9 cellular contexts compared by ENCODE assay signal in genomic region chr20:3658708-3659491, GRCh38. TPM values are rescaled to one million over a fixed set of nuclear protein-coding genes. Genes with fewer than 3 reads are reported as not detected.
DNase-seq lines count a peak whose midpoint lies in the region; ATAC-seq and TF ChIP-seq lines count a peak whose summit lies in the region.
"Had no signal": no experiment of that assay in that cellular context is flagged by ENCODE, and none has a peak within 500 bp of the region (broad histone marks: within the 10 kb centered on the region; RNA-seq: fewer than 3 reads in every experiment).

No MANE protein-coding gene starts in this region.

- no peak overlapping the region for H3K27ac ChIP-seq in upper lobe of right lung

- H3K4me3 ChIP-seq in upper lobe of right lung: no peak overlapping the region

- H3K9me3 Mint-ChIP-seq in activated T-helper 1 cell treated with anti-CD3 and anti-CD28 coated beads, Interleukin-12 subunit alpha, Interleukin-12 subunit beta, Interleukin-2, Interleukin-4 antibody, amounts not matched to agents 30 ng/mL and 10 ng/mL and 1 ng/mL, durations not matched to agents 14 hours and 24 hours and 36 hours: no peaks in the 10 kb centered on the region

- no peak for TF ChIP-seq CTCF in GM10266 (IDR thresholded peaks at IDR 0.05; ENCODE audit: control insufficient read depth, insufficient read depth, low read depth, missing control alignments)
- no peak for TF ChIP-seq CTCF in upper lobe of right lung (IDR thresholded peaks at IDR 0.05)

- no peaks in the 10 kb centered on the region for H3K36me3 ChIP-seq in upper lobe of right lung

- peaks cover 41% of the 10 kb centered on the region for H3K27me3 ChIP-seq in upper lobe of right lung

- H3K4me3 Mint-ChIP-seq in activated T-helper 1 cell treated with anti-CD3 and anti-CD28 coated beads, Interleukin-12 subunit alpha, Interleukin-12 subunit beta, Interleukin-2, Interleukin-4 antibody, amounts not matched to agents 30 ng/mL and 10 ng/mL and 1 ng/mL, durations not matched to agents 14 hours and 24 hours and 36 hours: peak overlapping the region; percentile 21

- no peaks in the 10 kb centered on the region for H3K9me3 ChIP-seq in upper lobe of right lung

- H3K27ac Mint-ChIP-seq in activated T-helper 1 cell treated with anti-CD3 and anti-CD28 coated beads, Interleukin-12 subunit alpha, Interleukin-12 subunit beta, Interleukin-2, Interleukin-4 antibody, amounts not matched to agents 30 ng/mL and 10 ng/mL and 1 ng/mL, durations not matched to agents 14 hours and 24 hours and 36 hours: no peak overlapping the region

- no peaks in the 10 kb centered on the region for H3K4me1 ChIP-seq in upper lobe of right lung

- H3K36me3 Mint-ChIP-seq in activated T-helper 1 cell treated with anti-CD3 and anti-CD28 coated beads, Interleukin-12 subunit alpha, Interleukin-12 subunit beta, Interleukin-2, Interleukin-4 antibody, amounts not matched to agents 30 ng/mL and 10 ng/mL and 1 ng/mL, durations not matched to agents 14 hours and 24 hours and 36 hours (ENCODE audit: low read depth): no peaks in the 10 kb centered on the region

- DNase-seq in GM10266 (ENCODE audit: extremely low spot score) (peak; percentile 88), NCI-H1930 (lab: John Stamatoyannopoulos, UW) (no peak), upper lobe of right lung (no peak), NCI-H187 (lab: John Stamatoyannopoulos, UW) (no peak)
- DNase-seq in activated T-helper 1 cell treated with anti-CD3 and anti-CD28 coated beads, Interleukin-12 subunit alpha, Interleukin-12 subunit beta, Interleukin-2, Interleukin-4 antibody, amounts not matched to agents 30 ng/mL and 10 ng/mL and 1 ng/mL, durations not matched to agents 14 hours and 24 hours and 36 hours (ENCODE audit: low spot score): no peak
- no peak for DNase-seq in activated naive CD4-positive, alpha-beta T cell treated with Interleukin-2 at 50 U/mL for 16 hours

- intact Hi-C loops in activated T-helper 1 cell treated with anti-CD3 and anti-CD28 coated beads, Interleukin-12 subunit alpha, Interleukin-12 subunit beta, Interleukin-2, Interleukin-4 antibody, amounts not matched to agents 30 ng/mL and 10 ng/mL and 1 ng/mL, durations not matched to agents 14 hours and 24 hours and 36 hours (cut with micrococcal nuclease): no loop called here
- intact Hi-C loops in upper lobe of right lung (cut with DNase I): no loop called here

- H3K4me1 Mint-ChIP-seq in activated T-helper 1 cell treated with anti-CD3 and anti-CD28 coated beads, Interleukin-12 subunit alpha, Interleukin-12 subunit beta, Interleukin-2, Interleukin-4 antibody, amounts not matched to agents 30 ng/mL and 10 ng/mL and 1 ng/mL, durations not matched to agents 14 hours and 24 hours and 36 hours (ENCODE audit: low read depth): peaks cover 13% of the 10 kb centered on the region

- H3K27me3 Mint-ChIP-seq in activated T-helper 1 cell treated with anti-CD3 and anti-CD28 coated beads, Interleukin-12 subunit alpha, Interleukin-12 subunit beta, Interleukin-2, Interleukin-4 antibody, amounts not matched to agents 30 ng/mL and 10 ng/mL and 1 ng/mL, durations not matched to agents 14 hours and 24 hours and 36 hours (ENCODE audit: insufficient read depth): peaks cover 37% of the 10 kb centered on the region

- peak; percentile 93 for ATAC-seq in GM19455 (IDR thresholded peaks at IDR 0.05; ENCODE audit: unreplicated experiment)
- ATAC-seq in HG03354 (IDR thresholded peaks at IDR 0.05; ENCODE audit: poor library complexity, severe bottlenecking, unreplicated experiment): peak; percentile 92
- no peak for ATAC-seq in upper lobe of right lung

RNA-seq across cellular contexts. Expression of gene GFRA4, which starts 4.3 kb away (rescaled TPM):
- total RNA-seq in activated T-helper 1 cell treated with anti-CD3 and anti-CD28 coated beads, Interleukin-12 subunit alpha, Interleukin-12 subunit beta, Interleukin-2, Interleukin-4 antibody, amounts not matched to agents 30 ng/mL and 10 ng/mL and 1 ng/mL, durations not matched to agents 14 hours and 24 hours and 36 hours: not detected in 2 replicates
- total RNA-seq in upper lobe of right lung: not detected
- total RNA-seq: glomerular endothelial cell had no signal

RNA-seq across cellular contexts. Expression of gene ADAM33, which starts 22.9 kb away (rescaled TPM):
- total RNA-seq in activated T-helper 1 cell treated with anti-CD3 and anti-CD28 coated beads, Interleukin-12 subunit alpha, Interleukin-12 subunit beta, Interleukin-2, Interleukin-4 antibody, amounts not matched to agents 30 ng/mL and 10 ng/mL and 1 ng/mL, durations not matched to agents 14 hours and 24 hours and 36 hours: not detected in 2 replicates
- 11.0 TPM for total RNA-seq in upper lobe of right lung
- total RNA-seq: glomerular endothelial cell had no signal

RNA-seq across cellular contexts. Expression of gene SIGLEC1, which starts 53.5 kb away (rescaled TPM):
- total RNA-seq in activated T-helper 1 cell treated with anti-CD3 and anti-CD28 coated beads, Interleukin-12 subunit alpha, Interleukin-12 subunit beta, Interleukin-2, Interleukin-4 antibody, amounts not matched to agents 30 ng/mL and 10 ng/mL and 1 ng/mL, durations not matched to agents 14 hours and 24 hours and 36 hours: not detected in 2 replicates
- total RNA-seq in upper lobe of right lung: 53.6 TPM
- total RNA-seq: glomerular endothelial cell had no signal

Comparison
In these comparisons a context has a peak if more than half of its experiments do, and no peak if none do; other contexts are left out.
1. RNA of gene ADAM33, which starts 22.9 kb away (total RNA-seq): 11.0 TPM in upper lobe of right lung (single experiment); not detected in activated T-helper 1 cell treated with anti-CD3 and anti-CD28 coated beads, Interleukin-12 subunit alpha, Interleukin-12 subunit beta, Interleukin-2, Interleukin-4 antibody, amounts not matched to agents 30 ng/mL and 10 ng/mL and 1 ng/mL, durations not matched to agents 14 hours and 24 hours and 36 hours; every median in the first group is over 10 times any median in the second.
2. RNA of gene SIGLEC1, which starts 53.5 kb away (total RNA-seq): 53.6 TPM in upper lobe of right lung (single experiment); not detected in activated T-helper 1 cell treated with anti-CD3 and anti-CD28 coated beads, Interleukin-12 subunit alpha, Interleukin-12 subunit beta, Interleukin-2, Interleukin-4 antibody, amounts not matched to agents 30 ng/mL and 10 ng/mL and 1 ng/mL, durations not matched to agents 14 hours and 24 hours and 36 hours; every median in the first group is over 10 times any median in the second.